Comparison of ENCODE assay signal across 16 cellular contexts in the genomic region with DNA sequence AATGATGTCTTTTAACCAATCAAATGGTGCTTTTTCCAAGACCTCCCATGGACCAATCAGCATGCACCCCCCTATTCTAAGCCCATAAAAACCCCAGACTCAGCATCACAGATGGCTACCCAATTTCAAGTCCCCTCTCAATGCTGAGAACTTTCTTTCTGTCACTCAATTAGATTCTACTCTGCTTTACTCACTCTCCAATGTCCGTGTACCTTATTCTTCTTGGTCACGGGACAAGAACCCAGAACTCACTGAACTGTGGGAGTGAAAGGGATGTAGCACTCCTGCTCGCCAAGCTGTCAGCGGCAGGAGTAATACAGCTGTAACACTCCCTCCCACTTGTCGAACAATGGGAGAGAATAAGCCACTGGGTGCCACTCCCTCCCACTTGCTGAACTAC. TPM values are rescaled to one million over a fixed set of nuclear protein-coding genes. Genes with fewer than 3 reads are reported as not detected.
DNase-seq lines count a peak whose midpoint lies in the region; ATAC-seq lines count a peak whose summit lies in the region.
"Had no signal": no experiment of that assay in that cellular context is flagged by ENCODE, and none has a peak within 500 bp of the region (broad histone marks: within the 10 kb centered on the region; RNA-seq: fewer than 3 reads in every experiment).

No MANE protein-coding gene starts in this region.

- no peak overlapping the region for H3K27ac ChIP-seq in mesendoderm (ENCODE audit: low read depth, low read length)
- H3K27ac ChIP-seq: BLaER1, HL-60 had no signal

- no peaks in the 10 kb centered on the region for H3K27me3 Mint-ChIP-seq in stimulated activated naive CD8-positive, alpha-beta T cell treated with anti-CD3 and anti-CD28 coated beads, Interleukin-15, Interleukin-2, amounts not matched to agents 100 ng/mL and 50 ng/mL, for 24 hours
- no peaks in the 10 kb centered on the region for H3K27me3 Mint-ChIP-seq in activated T-helper 17 cell treated with anti-CD3 and anti-CD28 coated beads, Interleukin-2, amount 50 U/mL, for 72 hours
- H3K27me3 Mint-ChIP-seq: CD4-positive, alpha-beta memory T cell had no signal

- H3K4me3 Mint-ChIP-seq in stimulated activated naive CD8-positive, alpha-beta T cell treated with anti-CD3 and anti-CD28 coated beads, Interleukin-15, Interleukin-2, amounts not matched to agents 100 ng/mL and 50 ng/mL, for 24 hours: no peak overlapping the region
- H3K4me3 Mint-ChIP-seq in activated T-helper 17 cell treated with anti-CD3 and anti-CD28 coated beads, Interleukin-2, amount 50 U/mL, for 72 hours: no peak overlapping the region
- H3K4me3 Mint-ChIP-seq: CD14-positive monocyte; CD4-positive, alpha-beta memory T cell; H9 had no signal

- no peak overlapping the region for H2BK5ac ChIP-seq in mesendoderm (ENCODE audit: low read length)

- no peak overlapping the region for H2BK120ac ChIP-seq in mesendoderm (ENCODE audit: low read depth, low read length)

- no peak overlapping the region for H4K5ac ChIP-seq in mesendoderm (ENCODE audit: low read length)

- H2AK5ac ChIP-seq in mesendoderm (ENCODE audit: low read length): no peak overlapping the region

- no peaks in the 10 kb centered on the region for H3K36me3 ChIP-seq in mesendoderm (ENCODE audit: control insufficient read depth, insufficient read depth, low read length)

- H3K27ac Mint-ChIP-seq in stimulated activated naive CD8-positive, alpha-beta T cell treated with anti-CD3 and anti-CD28 coated beads, Interleukin-15, Interleukin-2, amounts not matched to agents 100 ng/mL and 50 ng/mL, for 24 hours: peak overlapping the region; percentile 28
- peak overlapping the region; percentile 56 for H3K27ac Mint-ChIP-seq in activated T-helper 17 cell treated with anti-CD3 and anti-CD28 coated beads, Interleukin-2, amount 50 U/mL, for 72 hours
- H3K27ac Mint-ChIP-seq: H9 had no signal

- H3K18ac ChIP-seq in mesendoderm (ENCODE audit: low read length): no peak overlapping the region

- H3K56ac ChIP-seq in mesendoderm (ENCODE audit: low read length): no peak overlapping the region

- peaks cover 15% of the 10 kb centered on the region for H3K9me3 Mint-ChIP-seq in stimulated activated naive CD8-positive, alpha-beta T cell treated with anti-CD3 and anti-CD28 coated beads, Interleukin-15, Interleukin-2, amounts not matched to agents 100 ng/mL and 50 ng/mL, for 24 hours
- H3K9me3 Mint-ChIP-seq in activated T-helper 17 cell treated with anti-CD3 and anti-CD28 coated beads, Interleukin-2, amount 50 U/mL, for 72 hours: no peaks in the 10 kb centered on the region

- H3K79me1 ChIP-seq in mesendoderm (ENCODE audit: low read length): no peaks in the 10 kb centered on the region

- no peak overlapping the region for H3K4ac ChIP-seq in mesendoderm (ENCODE audit: low read depth, low read length)

- peaks cover 47% of the 10 kb centered on the region for H3K36me3 Mint-ChIP-seq in stimulated activated naive CD8-positive, alpha-beta T cell treated with anti-CD3 and anti-CD28 coated beads, Interleukin-15, Interleukin-2, amounts not matched to agents 100 ng/mL and 50 ng/mL, for 24 hours (ENCODE audit: low read depth)
- peaks cover 85% of the 10 kb centered on the region for H3K36me3 Mint-ChIP-seq in activated T-helper 17 cell treated with anti-CD3 and anti-CD28 coated beads, Interleukin-2, amount 50 U/mL, for 72 hours (ENCODE audit: low read depth)

- no peak overlapping the region for H3K4me2 ChIP-seq in mesendoderm (ENCODE audit: low read length)
- H3K4me2 ChIP-seq: BLaER1 had no signal

- H2BK15ac ChIP-seq in mesendoderm (replicated peaks; ENCODE audit: low read depth): no peak overlapping the region

- H3K79me2 ChIP-seq in mesendoderm (ENCODE audit: control insufficient read depth, insufficient read depth, low read length): no peaks in the 10 kb centered on the region

- ATAC-seq in stimulated activated naive CD8-positive, alpha-beta T cell treated with anti-CD3 and anti-CD28 coated beads, Interleukin-15, Interleukin-2, amounts not matched to agents 100 U/mL and 50 U/mL, for 24 hours: no peak
- no peak for ATAC-seq in activated T-helper 17 cell treated with anti-CD3 and anti-CD28 coated beads, Interleukin-2, amount 50 U/mL, for 72 hours (replicated peaks)
- ATAC-seq in GM18867 (IDR thresholded peaks at IDR 0.05; ENCODE audit: unreplicated experiment) (no peak), HG02571 (IDR thresholded peaks at IDR 0.05; ENCODE audit: unreplicated experiment) (no peak)

- H3K4me1 ChIP-seq in mesendoderm (ENCODE audit: control insufficient read depth, low read depth, low read length): no peaks in the 10 kb centered on the region

- no peak overlapping the region for H3K23ac ChIP-seq in mesendoderm (ENCODE audit: low read length)

- no peak for DNase-seq in stimulated activated naive CD8-positive, alpha-beta T cell treated with anti-CD3 and anti-CD28 coated beads, Interleukin-15, Interleukin-2, amounts not matched to agents 100 U/mL and 50 U/mL, for 24 hours
- DNase-seq in mesendoderm: peak; percentile 18
- DNase-seq in T-helper 2 cell: no peak
- DNase-seq: 8988T; Calu3; CD4-positive, alpha-beta memory T cell; DMS79; GDM1; H9 had no signal

- no peak overlapping the region for H4K8ac ChIP-seq in mesendoderm (ENCODE audit: low read depth, low read length)

- no peaks in the 10 kb centered on the region for H3K4me1 Mint-ChIP-seq in stimulated activated naive CD8-positive, alpha-beta T cell treated with anti-CD3 and anti-CD28 coated beads, Interleukin-15, Interleukin-2, amounts not matched to agents 100 ng/mL and 50 ng/mL, for 24 hours (ENCODE audit: low read depth)
- H3K4me1 Mint-ChIP-seq in activated T-helper 17 cell treated with anti-CD3 and anti-CD28 coated beads, Interleukin-2, amount 50 U/mL, for 72 hours: peaks cover 8% of the 10 kb centered on the region

- no peaks in the 10 kb centered on the region for H3K27me3 ChIP-seq in mesendoderm (ENCODE audit: insufficient read depth, low read length, poor library complexity)
- H3K27me3 ChIP-seq: BLaER1 had no signal

- WGBS in mesendoderm (ENCODE audit: extremely low coverage, insufficient coverage, low lambda C conversion rate): no CpG with 5 or more reads among the region's 5 CpGs

- no peak overlapping the region for H3K9ac ChIP-seq in mesendoderm (ENCODE audit: low read length)
- H3K9ac ChIP-seq: BLaER1 had no signal

- H3K4me3 ChIP-seq in mesendoderm (ENCODE audit: low read length): no peak overlapping the region
- H3K4me3 ChIP-seq: BLaER1 had no signal

RNA-seq across cellular contexts. Expression of a gene that starts 20.8 kb away (rescaled TPM):
- 1 to 10 TPM in 1 of 2 donors, under 1 TPM in 1; 0.76 to 1.2 TPM for total RNA-seq in activated T-helper 17 cell treated with anti-CD3 and anti-CD28 coated beads, Interleukin-2, amount 50 U/mL, for 72 hours
- polyA plus RNA-seq in mesendoderm (2013, experiment 1 of 2): 33.0 TPM
- polyA plus RNA-seq in mesendoderm (2013, experiment 2 of 2): 32.5 TPM
